ENCODE assay signal across 12 cellular contexts in genomic region chr11:46697723-46698122, GRCh38. TPM values are rescaled to one million over a fixed set of nuclear protein-coding genes. Genes with fewer than 3 reads are reported as not detected.
DNase-seq lines count a peak whose midpoint lies in the region; ATAC-seq and TF ChIP-seq lines count a peak whose summit lies in the region.
"Had no signal": no experiment of that assay in that cellular context is flagged by ENCODE, and none has a peak within 500 bp of the region (broad histone marks: within the 10 kb centered on the region; RNA-seq: fewer than 3 reads in every experiment).

No MANE protein-coding gene starts in this region.

- peaks cover 80% of the 10 kb centered on the region for H3K36me3 Mint-ChIP-seq in activated T-cell treated with anti-CD3 and anti-CD28 coated beads, Interleukin-2, amount 50 U/mL, for 24 hours (ENCODE audit: low read depth)
- peaks cover 19% of the 10 kb centered on the region for H3K36me3 Mint-ChIP-seq in activated CD8-positive, alpha-beta T cell treated with anti-CD3 and anti-CD28 coated beads for 36 hours (ENCODE audit: low read depth)

- DNase-seq in activated T-cell treated with anti-CD3 and anti-CD28 coated beads, Interleukin-2, amount 50 U/mL, for 24 hours: no peak
- DNase-seq in activated T-cell treated with anti-CD3 and anti-CD28 coated beads for 4 hours (no peak), spleen (no peak), NCI-H1092 treated with DMSO at 0.1 percent for 48 hours (lab: John Stamatoyannopoulos, UW) (no peak)
- DNase-seq in activated CD8-positive, alpha-beta T cell treated with anti-CD3 and anti-CD28 coated beads for 36 hours: no peak
- DNase-seq: activated naive CD4-positive, alpha-beta T cell treated with anti-CD3 and anti-CD28 coated beads, Interleukin-2, amount 50 U/mL, for 16 hours; GF-D8; KG1 had no signal

- H3K27me3 ChIP-seq in layer of hippocampus (ENCODE audit: control insufficient read depth, insufficient read depth, low read length): no peaks in the 10 kb centered on the region
- no peaks in the 10 kb centered on the region for H3K27me3 ChIP-seq in spleen (replicated peaks in 1 of 7)

- POLR2A ChIA-PET in activated CD8-positive, alpha-beta T cell treated with anti-CD3 and anti-CD28 coated beads for 36 hours (lab: Charles Lee): interaction anchor here (0.9 kb wide), 1 partner anchor 10 kb away, joined by 3 read pairs; no protein-coding TSS in a partner anchor

- 50 to 75% (median 61%) methylated on average over 2 of the region's 2 CpGs for WGBS in spleen, 5 donors

- no peaks in the 10 kb centered on the region for H3K27me3 Mint-ChIP-seq in activated T-cell treated with anti-CD3 and anti-CD28 coated beads, Interleukin-2, amount 50 U/mL, for 24 hours
- no peaks in the 10 kb centered on the region for H3K27me3 Mint-ChIP-seq in activated CD8-positive, alpha-beta T cell treated with anti-CD3 and anti-CD28 coated beads for 36 hours

- peak overlapping the region; percentile 96 for H3K27ac ChIP-seq in layer of hippocampus (ENCODE audit: low read depth, low read length)
- H3K27ac ChIP-seq in spleen: peak overlapping the region in 7 of 8 donors; percentile 24 to 88 (median 67)

- peak overlapping the region in 1 of 8 donors; percentile 30 for H3K4me3 ChIP-seq in spleen

- CTCF ChIA-PET in activated CD8-positive, alpha-beta T cell treated with anti-CD3 and anti-CD28 coated beads for 36 hours (lab: Charles Lee): interaction anchor here (1.3 kb wide), 1 partner anchor 27 kb away, joined by 3 read pairs; no protein-coding TSS in a partner anchor

- intact Hi-C loops in activated CD8-positive, alpha-beta T cell treated with anti-CD3 and anti-CD28 coated beads for 36 hours (cut with micrococcal nuclease): no loop called here
- intact Hi-C loops in spleen (cut with DNase I; ENCODE audit: low total_unique reads): no loop called here

- peak overlapping the region; percentile 99 for H3K27ac Mint-ChIP-seq in activated T-cell treated with anti-CD3 and anti-CD28 coated beads, Interleukin-2, amount 50 U/mL, for 24 hours
- H3K27ac Mint-ChIP-seq in activated CD8-positive, alpha-beta T cell treated with anti-CD3 and anti-CD28 coated beads for 36 hours: peak overlapping the region; percentile 36

- no peak for TF ChIP-seq CTCF in activated CD8-positive, alpha-beta T cell treated with anti-CD3 and anti-CD28 coated beads for 36 hours (IDR thresholded peaks at IDR 0.05)
- TF ChIP-seq CTCF in spleen (IDR thresholded peaks at IDR 0.05 in 8 of 11, conservative IDR thresholded peaks at IDR 0.05 in 3 of 11): no peak

- no peak overlapping the region for H3K4me3 Mint-ChIP-seq in activated T-cell treated with anti-CD3 and anti-CD28 coated beads, Interleukin-2, amount 50 U/mL, for 24 hours
- no peak overlapping the region for H3K4me3 Mint-ChIP-seq in activated CD8-positive, alpha-beta T cell treated with anti-CD3 and anti-CD28 coated beads for 36 hours

- H3K9me3 ChIP-seq in spleen: no peaks in the 10 kb centered on the region

- peaks cover 12 to 57% (median 47%) of the 10 kb centered on the region in 6 donors for H3K36me3 ChIP-seq in spleen

- TF ChIP-seq POLR2A in spleen (IDR thresholded peaks at IDR 0.05): no peak

- ATAC-seq in activated CD8-positive, alpha-beta T cell treated with anti-CD3 and anti-CD28 coated beads for 36 hours: no peak
- ATAC-seq in GM18868 (IDR thresholded peaks at IDR 0.05; ENCODE audit: unreplicated experiment): no peak
- ATAC-seq in HG03196 (IDR thresholded peaks at IDR 0.05; ENCODE audit: unreplicated experiment): no peak

- H3K4me1 ChIP-seq in spleen: peaks cover 24 to 89% (median 64%) of the 10 kb centered on the region in 6 donors

- H3K4me1 Mint-ChIP-seq in activated T-cell treated with anti-CD3 and anti-CD28 coated beads, Interleukin-2, amount 50 U/mL, for 24 hours (ENCODE audit: low read depth): peaks cover 48% of the 10 kb centered on the region
- H3K4me1 Mint-ChIP-seq in activated CD8-positive, alpha-beta T cell treated with anti-CD3 and anti-CD28 coated beads for 36 hours (ENCODE audit: low read depth): peaks cover 40% of the 10 kb centered on the region

- no peaks in the 10 kb centered on the region for H3K9me3 Mint-ChIP-seq in activated T-cell treated with anti-CD3 and anti-CD28 coated beads, Interleukin-2, amount 50 U/mL, for 24 hours
- no peaks in the 10 kb centered on the region for H3K9me3 Mint-ChIP-seq in activated CD8-positive, alpha-beta T cell treated with anti-CD3 and anti-CD28 coated beads for 36 hours

RNA-seq across cellular contexts. Expression of gene ARHGAP1, which starts 2.7 kb away (rescaled TPM):
- 10 to 100 TPM; 32.7 to 34.5 TPM for total RNA-seq in activated CD8-positive, alpha-beta T cell treated with anti-CD3 and anti-CD28 coated beads for 36 hours
- total RNA-seq in spleen: 100 to 1,000 TPM in 2 of 7 donors, 10 to 100 TPM in 5; 62.5 to 137 (median 88.7) TPM
- 10 to 100 TPM; 13.3 to 26.5 (median 15.5) TPM for polyA plus RNA-seq in spleen

RNA-seq across cellular contexts. Expression of gene ZNF408, which starts 3.1 kb away (rescaled TPM):
- total RNA-seq in activated CD8-positive, alpha-beta T cell treated with anti-CD3 and anti-CD28 coated beads for 36 hours: 1 to 10 TPM; 9.2 to 9.7 TPM
- 10 to 100 TPM in 5 of 7 donors, 1 to 10 TPM in 2; 6.9 to 17.4 (median 10.8) TPM for total RNA-seq in spleen
- 10 to 100 TPM in 1 of 3 donors, 1 to 10 TPM in 2; 4.7 to 10.2 (median 6.1) TPM for polyA plus RNA-seq in spleen

RNA-seq across cellular contexts. Expression of gene F2, which starts 21.3 kb away (rescaled TPM):
- total RNA-seq in activated CD8-positive, alpha-beta T cell treated with anti-CD3 and anti-CD28 coated beads for 36 hours: not detected
- under 1 TPM in 2 of 7 donors, not detected in 5; 0.23 to 0.33 TPM for total RNA-seq in spleen
- under 1 TPM in 1 of 3 donors, not detected in 2; 0.03 TPM for polyA plus RNA-seq in spleen
- total RNA-seq: endothelial cell of umbilical vein had no signal
